ENCODE assay signal across 8 cellular contexts in genomic region chr15:101128191-101128590, GRCh38.
DNase-seq lines count a peak whose midpoint lies in the region; ATAC-seq and TF ChIP-seq lines count a peak whose summit lies in the region.

No MANE protein-coding gene starts in this region.

- peak overlapping the region; percentile 67 for H3K4me2 ChIP-seq in Karpas-422 (ENCODE audit: low read depth, low read length, poor library complexity, severe bottlenecking)

- intact Hi-C loops in mucosa of descending colon (cut with DNase I, micrococcal nuclease) = no loop called here

- TF ChIP-seq CTCF in mucosa of descending colon (IDR thresholded peaks at IDR 0.05) = no peak

- DNase-seq in AG08396 (ENCODE audit: low spot score) (peak; percentile 83), Karpas-422 (no peak), brain pericyte (ENCODE audit: low read depth, low spot score) (peak; percentile 51), mucosa of descending colon (no peak), C1 segment of cervical spinal cord (lab: John Stamatoyannopoulos, UW) (no peak)

- no peak overlapping the region for H2AFZ ChIP-seq in Karpas-422 (ENCODE audit: low read length)

- no peaks in the 10 kb centered on the region for H3K9me3 ChIP-seq in Karpas-422 (ENCODE audit: low read length)
- H3K9me3 ChIP-seq in mucosa of descending colon = no peaks in the 10 kb centered on the region

- H3K27me3 ChIP-seq in Karpas-422 (ENCODE audit: low read length) = no peaks in the 10 kb centered on the region

- H4K20me1 ChIP-seq in Karpas-422 (ENCODE audit: insufficient read depth, low read depth, low read length) = no peaks in the 10 kb centered on the region

- H3K4me1 ChIP-seq in Karpas-422 (ENCODE audit: low read length) = peaks cover 44% of the 10 kb centered on the region
- peaks cover 4% of the 10 kb centered on the region for H3K4me1 ChIP-seq in mucosa of descending colon (ENCODE audit: low read depth)

- H3K9me2 ChIP-seq in Karpas-422 (replicated peaks; ENCODE audit: insufficient read depth, low read length) = no peaks in the 10 kb centered on the region

- no peaks in the 10 kb centered on the region for H3K79me2 ChIP-seq in Karpas-422 (ENCODE audit: low read length)

- H3K4me3 ChIP-seq in Karpas-422 (ENCODE audit: low read length) (0 out of 2 replicates have a peak overlapping the region, but pooled peaks have one; percentile 58), mucosa of descending colon (no peak overlapping the region)

- no peak overlapping the region for H3K9ac ChIP-seq in Karpas-422 (ENCODE audit: low read length)

- peak; percentile 32 for ATAC-seq in mucosa of descending colon
- no peak for ATAC-seq in GM19035 (IDR thresholded peaks at IDR 0.05; ENCODE audit: unreplicated experiment)
- no peak for ATAC-seq in HG03045 (IDR thresholded peaks at IDR 0.05; ENCODE audit: unreplicated experiment)
- ATAC-seq in HG03378 (IDR thresholded peaks at IDR 0.05; ENCODE audit: unreplicated experiment) = no peak

- peak overlapping the region; percentile 86; the same call in 1 of the 2 replicates for H3K27ac ChIP-seq in Karpas-422 (ENCODE audit: low read length)

- no peaks in the 10 kb centered on the region for H3K36me3 ChIP-seq in Karpas-422 (ENCODE audit: insufficient read depth, low read length)
- no peaks in the 10 kb centered on the region for H3K36me3 ChIP-seq in mucosa of descending colon (ENCODE audit: low read depth)

Comparison
In these comparisons a context has a peak if more than half of its experiments do, and no peak if none do; other contexts are left out.
1. DNase-seq: peak in AG08396 (single experiment) and brain pericyte (single experiment); none in Karpas-422 (single experiment), mucosa of descending colon (0 of 3) and C1 segment of cervical spinal cord (0 of 14).